23 cellular contexts compared by ENCODE assay signal in genomic region chr6:29746050-29746449, GRCh38.
"Had no signal": no experiment of that assay in that cellular context is flagged by ENCODE, and none has a peak within 500 bp of the region (broad histone marks: within the 10 kb centered on the region; RNA-seq: fewer than 3 reads in every experiment).

No MANE protein-coding gene starts in this region.

- H3K27me3 Mint-ChIP-seq: activated CD4-positive, alpha-beta memory T cell treated with anti-CD3 and anti-CD28 coated beads for 36 hours had no signal

- H3K27ac Mint-ChIP-seq: activated CD4-positive, alpha-beta memory T cell treated with anti-CD3 and anti-CD28 coated beads for 36 hours; dendritic cell treated with granulocyte-macrophage colony-stimulating factor and Interleukin-4, amounts not matched to agents 40 ng/mL and 50 ng/mL, for 4 days; nephron progenitor cell; stimulated activated naive B cell treated with anti-CD40 and anti-IgM and Interleukin-4, amounts not matched to agents 10 μg/mL and 1 μg/mL and 100 μg/mL, for 72 hours had no signal

- ATAC-seq: activated naive CD4-positive, alpha-beta T cell treated with anti-CD3 and anti-CD28 coated beads, Interleukin-2, amount 50 U/mL, for 72 hours; left ventricle myocardium superior; mucosa of descending colon; pancreas; stimulated activated naive B cell treated with anti-CD40 and anti-IgM and Interleukin-4, amounts not matched to agents 10 μg/mL and 1 μg/mL and 100 μg/mL, for 72 hours had no signal

- DNase-seq: activated CD4-positive, alpha-beta memory T cell treated with anti-CD3 and anti-CD28 coated beads for 36 hours; activated CD4-positive, alpha-beta T cell treated with anti-CD3 and anti-CD28 coated beads for 48 hours; activated CD8-positive, alpha-beta memory T cell treated with anti-CD3 and anti-CD28 coated beads, Interleukin-2, amount 50 U/mL, for 4 hours; activated naive CD4-positive, alpha-beta T cell; activated T-cell treated with anti-CD3 and anti-CD28 coated beads, Interleukin-2, amount 50 U/mL, for 1 hour; amniotic stem cell; brain microvascular endothelial cell; esophagus squamous epithelium; glutamatergic neuron; left ventricle myocardium superior; mucosa of descending colon; nephron progenitor cell; nucleus accumbens; pancreas; stimulated activated CD4-positive, alpha-beta T cell treated with anti-CD3 and anti-CD28 coated beads, Interleukin-1b, Interleukin-23, amount 100 ng/mL, for 48 hours; stimulated activated CD4-positive, alpha-beta T cell treated with anti-CD3 and anti-CD28 coated beads, Interleukin-4, amount 100 ng/mL, for 4 hours; stimulated activated CD8-positive, alpha-beta memory T cell treated with anti-CD3 and anti-CD28 coated beads, Interleukin-4, amount 100 ng/mL, for 48 hours; stimulated activated naive B cell treated with anti-CD40 and anti-IgM and Interleukin-4, amounts not matched to agents 10 μg/mL and 1 μg/mL and 100 μg/mL, for 72 hours; stomach; T-helper 9 cell; thyroid gland had no signal

- H3K36me3 Mint-ChIP-seq: activated CD4-positive, alpha-beta memory T cell treated with anti-CD3 and anti-CD28 coated beads for 36 hours had no signal

- H3K4me3 Mint-ChIP-seq: activated CD4-positive, alpha-beta memory T cell treated with anti-CD3 and anti-CD28 coated beads for 36 hours; dendritic cell treated with granulocyte-macrophage colony-stimulating factor and Interleukin-4, amounts not matched to agents 40 ng/mL and 50 ng/mL, for 4 days; nephron progenitor cell; stimulated activated naive B cell treated with anti-CD40 and anti-IgM and Interleukin-4, amounts not matched to agents 10 μg/mL and 1 μg/mL and 100 μg/mL, for 72 hours had no signal

- H3K9me3 Mint-ChIP-seq: activated CD4-positive, alpha-beta memory T cell treated with anti-CD3 and anti-CD28 coated beads for 36 hours; activated naive CD4-positive, alpha-beta T cell treated with anti-CD3 and anti-CD28 coated beads, Interleukin-2, amount 50 U/mL, for 72 hours; dendritic cell treated with granulocyte-macrophage colony-stimulating factor and Interleukin-4, amounts not matched to agents 40 ng/mL and 50 ng/mL, for 4 days; nephron progenitor cell; stimulated activated naive B cell treated with anti-CD40 and anti-IgM and Interleukin-4, amounts not matched to agents 10 μg/mL and 1 μg/mL and 100 μg/mL, for 72 hours had no signal
